Comparison of ENCODE assay signal across 18 cellular contexts in the genomic region with DNA sequence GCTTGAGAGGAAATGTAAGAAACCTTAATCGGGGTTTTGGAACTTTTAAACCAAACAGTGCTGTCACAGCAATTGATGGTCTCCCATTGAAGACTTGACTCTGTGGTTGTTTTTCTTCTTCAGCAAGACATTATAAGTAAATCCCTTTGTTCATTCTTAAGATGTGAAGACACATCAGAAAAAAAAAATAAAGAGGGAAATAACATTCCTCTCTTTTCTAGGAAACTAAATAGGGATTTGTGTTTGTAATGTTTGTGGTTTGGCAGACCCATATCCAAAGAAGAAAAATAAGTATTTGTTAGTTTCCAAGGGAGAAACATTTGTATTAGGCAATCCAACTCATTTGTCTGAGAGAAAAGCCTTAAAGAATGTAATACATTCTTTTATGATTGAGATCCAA.
"Had no signal": no experiment of that assay in that cellular context is flagged by ENCODE, and none has a peak within 500 bp of the region (broad histone marks: within the 10 kb centered on the region; RNA-seq: fewer than 3 reads in every experiment).

No MANE protein-coding gene starts in this region.

- H3K4me1 ChIP-seq: body of pancreas, colonic mucosa, psoas muscle, right lobe of liver, stomach, testis, upper lobe of right lung had no signal

- H3K9me3 ChIP-seq: body of pancreas, colonic mucosa, psoas muscle, stomach, testis, upper lobe of right lung had no signal

- H3K27me3 ChIP-seq: body of pancreas, colonic mucosa, right lobe of liver, stomach, testis, upper lobe of right lung had no signal

- H3K27ac ChIP-seq: body of pancreas, colonic mucosa, psoas muscle, right lobe of liver, SK-N-MC, testis, upper lobe of right lung had no signal

- H3K27ac Mint-ChIP-seq: activated T-helper 1 cell treated with anti-CD3 and anti-CD28 coated beads, Interleukin-12 subunit alpha, Interleukin-12 subunit beta, Interleukin-2, Interleukin-4 antibody, amounts not matched to agents 30 ng/mL and 10 ng/mL and 1 ng/mL, durations not matched to agents 14 hours and 24 hours and 36 hours; natural killer cell had no signal

- H3K4me3 Mint-ChIP-seq: activated T-helper 1 cell treated with anti-CD3 and anti-CD28 coated beads, Interleukin-12 subunit alpha, Interleukin-12 subunit beta, Interleukin-2, Interleukin-4 antibody, amounts not matched to agents 30 ng/mL and 10 ng/mL and 1 ng/mL, durations not matched to agents 14 hours and 24 hours and 36 hours; natural killer cell had no signal

- DNase-seq: activated CD4-positive, alpha-beta T cell treated with anti-CD3 and anti-CD28 coated beads, Interleukin-2, amount 50 U/mL, for 1 hour; activated CD8-positive, alpha-beta memory T cell treated with anti-CD3 and anti-CD28 coated beads for 24 hours; body of pancreas; caudate nucleus; colonic mucosa; islet precursor cell; mammary epithelial cell; natural killer cell; occipital lobe; psoas muscle; right lobe of liver; stimulated activated CD4-positive, alpha-beta T cell treated with anti-CD3 and anti-CD28 coated beads, Interleukin-1b, Interleukin-23, amount 100 ng/mL, for 48 hours; stomach; T-helper 9 cell; testis; upper lobe of right lung had no signal

- H3K4me3 ChIP-seq: body of pancreas, colonic mucosa, psoas muscle, right lobe of liver, SK-N-MC, stomach, testis, upper lobe of right lung had no signal

- H3K4me1 Mint-ChIP-seq: natural killer cell had no signal

- ATAC-seq: body of pancreas, natural killer cell, psoas muscle, right lobe of liver, upper lobe of right lung had no signal

- H3K36me3 ChIP-seq: colonic mucosa, right lobe of liver, stomach, upper lobe of right lung had no signal

- H3K36me3 Mint-ChIP-seq: natural killer cell had no signal
